7 cellular contexts compared by ENCODE assay signal in genomic region chr10:102588875-102589274, GRCh38.
"Had no signal": no experiment of that assay in that cellular context is flagged by ENCODE, and none has a peak within 500 bp of the region (broad histone marks: within the 10 kb centered on the region; RNA-seq: fewer than 3 reads in every experiment).

No MANE protein-coding gene starts in this region.

- ATAC-seq: HepG2, K562 had no signal

- FAIRE-seq: HepG2, HTR-8/SVneo, K562 had no signal

- H3K4me3 ChIP-seq: K562 had no signal

- H3K27ac ChIP-seq: HL-60 had no signal

- DNase-seq: IMR-90, KBM-7, KG1 had no signal
